In genomic region chr7:68629-69028, GRCh38 we compare ENCODE assay signal across 12 cellular contexts.
A peak's percentile ranks its signal among the peaks of the same experiment; 100 is the strongest.
DNase-seq lines count a peak whose midpoint lies in the region; ATAC-seq, FAIRE-seq and TF ChIP-seq lines count a peak whose summit lies in the region.
"Had no signal": no experiment of that assay in that cellular context is flagged by ENCODE, and none has a peak within 500 bp of the region (broad histone marks: within the 10 kb centered on the region; RNA-seq: fewer than 3 reads in every experiment).

No MANE protein-coding gene starts in this region.

- no peaks in the 10 kb centered on the region for H4K20me1 ChIP-seq in keratinocyte (ENCODE audit: control insufficient read depth, extremely low read depth, insufficient read depth, low read length)

- H3K36me3 ChIP-seq in keratinocyte (ENCODE audit: control insufficient read depth in 2 of 2, extremely low read depth in 1 of 2, insufficient read depth in 2 of 2, low read length in 2 of 2): no peaks in the 10 kb centered on the region
- H3K36me3 ChIP-seq in aorta (ENCODE audit: control insufficient read depth in 1 of 2, insufficient read depth in 2 of 2, low read length in 1 of 2): no peaks in the 10 kb centered on the region
- H3K36me3 ChIP-seq: esophagus squamous epithelium had no signal

- no peak overlapping the region for H3K4me2 ChIP-seq in keratinocyte (ENCODE audit: control insufficient read depth, extremely low read depth, insufficient read depth, low read depth, low read length)

- WGBS in aorta, 2 donors: 94% methylated on average over 17 of the region's 17 CpGs

- dilution Hi-C loops in keratinocyte (cut with MboI; ENCODE audit: extremely low pct_ligation_motif_present, low sequenced_read_pairs): no loop called here

- in situ Hi-C loops in GM13976 (cut with MboI; ENCODE audit: low sequenced_read_pairs, unreplicated experiment): no loop called here

- H2AFZ ChIP-seq in keratinocyte (ENCODE audit: control insufficient read depth, low read length): no peak overlapping the region

- DNase-seq in left cardiac atrium (peak; percentile 27), cardiac septum (ENCODE audit: low spot score) (no peak), amniotic epithelial cell (ENCODE audit: low read depth) (peak; percentile 74), keratinocyte (ENCODE audit: low read depth, low spot score) (no peak), aorta (peak; percentile 47 to 62), substantia nigra (lab: John Stamatoyannopoulos, UW) (no peak), NCI-H146 treated with DMSO at 0.1 percent for 48 hours (lab: John Stamatoyannopoulos, UW; ENCODE audit: unreplicated experiment) (no peak), GM13976 (ENCODE audit: low spot score) (no peak)
- DNase-seq: activated CD4-positive, alpha-beta T cell treated with anti-CD3 and anti-CD28 coated beads for 1 hour; esophagus squamous epithelium; nephron progenitor cell had no signal

- no peaks in the 10 kb centered on the region for H3K9me1 ChIP-seq in keratinocyte (ENCODE audit: control insufficient read depth, extremely low read depth, insufficient read depth, low read length)

- intact Hi-C loops in left cardiac atrium (cut with DNase I) (no loop called here), cardiac septum (cut with DNase I) (no loop called here), aorta (cut with DNase I) (no loop called here)

- H3K27ac ChIP-seq in keratinocyte (ENCODE audit: control insufficient read depth, insufficient read depth, low read length): no peak overlapping the region
- H3K27ac ChIP-seq in aorta (ENCODE audit: low read depth in 1 of 2, low read length in 2 of 2): no peak overlapping the region
- H3K27ac ChIP-seq in substantia nigra (ENCODE audit: low read depth, low read length, poor library complexity, severe bottlenecking): no peak overlapping the region

- FAIRE-seq in keratinocyte (lab: Jason Lieb, UNC): no peak
- FAIRE-seq: islet of Langerhans had no signal

- H3K9me3 ChIP-seq in keratinocyte (ENCODE audit: control insufficient read depth, low read depth, low read length) (no peaks in the 10 kb centered on the region), aorta (ENCODE audit: control insufficient read depth, low read length) (no peaks in the 10 kb centered on the region)
- H3K9me3 ChIP-seq: esophagus squamous epithelium had no signal

- no peak overlapping the region for H3K9ac ChIP-seq in keratinocyte (ENCODE audit: control insufficient read depth, extremely low read depth, insufficient read depth, low read length)

- H3K27me3 ChIP-seq in keratinocyte (ENCODE audit: control insufficient read depth, extremely low read depth, insufficient read depth, low read length) (peaks cover 8% of the 10 kb centered on the region), aorta (ENCODE audit: control insufficient read depth in 1 of 2, insufficient read depth in 2 of 2, low read length in 1 of 2) (no peaks in the 10 kb centered on the region)

- no peaks in the 10 kb centered on the region for H3K79me2 ChIP-seq in keratinocyte (ENCODE audit: control insufficient read depth, insufficient read depth, low read length)

- peaks cover 6% of the 10 kb centered on the region for H3K4me1 ChIP-seq in keratinocyte (ENCODE audit: control insufficient read depth, extremely low read depth, insufficient read depth, low read length)
- no peaks in the 10 kb centered on the region for H3K4me1 ChIP-seq in aorta (ENCODE audit: control insufficient read depth in 1 of 2, insufficient read depth in 2 of 2, low read length in 2 of 2)

- no peak overlapping the region for H3K4me3 ChIP-seq in keratinocyte (ENCODE audit: control insufficient read depth in 2 of 3, extremely low read depth in 1 of 3, insufficient read depth in 2 of 3, low read depth in 1 of 3, low read length in 3 of 3)
- no peak overlapping the region for H3K4me3 ChIP-seq in aorta (ENCODE audit: low read length in 2 of 2)
- H3K4me3 ChIP-seq: esophagus squamous epithelium had no signal

- TF ChIP-seq CTCF in keratinocyte (optimal IDR thresholded peaks at IDR 0.05 in 1 of 3, IDR thresholded peaks at IDR 0.05 in 1 of 3, conservative IDR thresholded peaks at IDR 0.05 in 1 of 3; ENCODE audit: extremely low read depth in 1 of 3, insufficient read depth in 2 of 3, low read length in 3 of 3) (peak in 2 of 3 experiments; percentile 13 to 29), GM13976 (IDR thresholded peaks at IDR 0.05; ENCODE audit: borderline replicate concordance, control extremely low read depth, extremely low read depth, insufficient read depth, missing control alignments) (no peak)

- ATAC-seq in left cardiac atrium (no peak), aorta (ENCODE audit: low FRiP score) (no peak)

Comparison
In these comparisons a context has a peak if more than half of its experiments do, and no peak if none do; other contexts are left out.
1. DNase-seq: peak in left cardiac atrium (single experiment), amniotic epithelial cell (single experiment) and aorta (2 of 2); none in cardiac septum (single experiment), keratinocyte (single experiment), substantia nigra (0 of 49), NCI-H146 treated with DMSO at 0.1 percent for 48 hours (single experiment) and GM13976 (single experiment).